In genomic region chr6:133392015-133392414, GRCh38 we compare ENCODE assay signal across 19 cellular contexts.
DNase-seq lines count a peak whose midpoint lies in the region; ATAC-seq, FAIRE-seq and TF ChIP-seq lines count a peak whose summit lies in the region.
"Had no signal": no experiment of that assay in that cellular context is flagged by ENCODE, and none has a peak within 500 bp of the region (broad histone marks: within the 10 kb centered on the region; RNA-seq: fewer than 3 reads in every experiment).

No MANE protein-coding gene starts in this region.

- H3K9me2 ChIP-seq in GM23338 (ENCODE audit: insufficient read depth) = no peaks in the 10 kb centered on the region
- H3K9me2 ChIP-seq: SK-N-SH had no signal

- POLR2A ChIA-PET in A673 (lab: Charles Lee; ENCODE audit: low non-redundant PET) (interaction anchor here (0.6 to 0.7 kb wide), 2 partner anchors 41 to 134 kb away, joined by 5 to 6 read pairs; no protein-coding TSS in a partner anchor), HEK293T (lab: Yijun Ruan, JAX) (no interaction called here)

- no peaks in the 10 kb centered on the region for H3F3A ChIP-seq in GM23338 (replicated peaks; ENCODE audit: low read depth)

- intact Hi-C loops in A673 (cut with micrococcal nuclease; ENCODE audit: unreplicated experiment) = no loop called here

- H3K4me3 Mint-ChIP-seq in GM23338 = no peak overlapping the region
- no peak overlapping the region for H3K4me3 Mint-ChIP-seq in activated naive CD8-positive, alpha-beta T cell treated with anti-CD3 and anti-CD28 coated beads for 36 hours

- H3K27me3 ChIP-seq in A673 (replicated peaks; ENCODE audit: insufficient read depth, low read depth, low read length, poor library complexity) (no peaks in the 10 kb centered on the region), GM23338 (ENCODE audit: insufficient read depth) (no peaks in the 10 kb centered on the region), bronchial epithelial cell (ENCODE audit: control insufficient read depth, insufficient read depth, low read length) (no peaks in the 10 kb centered on the region)

- CTCF ChIA-PET in A673 (lab: Charles Lee) (no interaction called here), HEK293T (lab: Yijun Ruan, JAX) (no interaction called here)

- H3K27me3 Mint-ChIP-seq in GM23338 (ENCODE audit: insufficient read depth, low read depth, poor library complexity) = peaks cover 6% of the 10 kb centered on the region
- H3K27me3 Mint-ChIP-seq in activated naive CD8-positive, alpha-beta T cell treated with anti-CD3 and anti-CD28 coated beads for 36 hours = no peaks in the 10 kb centered on the region

- peak overlapping the region; percentile 25 for H3K4me2 ChIP-seq in GM23338
- H3K4me2 ChIP-seq: SK-N-SH had no signal

- H3K9me3 ChIP-seq in A673 (ENCODE audit: low read depth, low read length, poor library complexity, severe bottlenecking) = no peaks in the 10 kb centered on the region
- H3K9me3 ChIP-seq: SK-N-SH had no signal

- peak overlapping the region; percentile 85; the same call in 1 of the 2 replicates for H2AFZ ChIP-seq in GM23338

- no peak for FAIRE-seq in bronchial epithelial cell (lab: Jason Lieb, UNC)
- FAIRE-seq: A204.1, D721Med had no signal

- H3K4me1 ChIP-seq in A673 (ENCODE audit: insufficient read depth, low read length, poor library complexity, severe bottlenecking) = peaks cover 37% of the 10 kb centered on the region
- H3K4me1 ChIP-seq in GM23338 (ENCODE audit: insufficient read depth) = peaks cover 17% of the 10 kb centered on the region

- no peaks in the 10 kb centered on the region for H3K79me2 ChIP-seq in GM23338 (replicated peaks; ENCODE audit: insufficient read depth)

- peak overlapping the region; percentile 49; the same call in 1 of the 2 replicates for H3K27ac Mint-ChIP-seq in GM23338
- no peak overlapping the region for H3K27ac Mint-ChIP-seq in activated naive CD8-positive, alpha-beta T cell treated with anti-CD3 and anti-CD28 coated beads for 36 hours

- no peaks in the 10 kb centered on the region for H3K36me3 Mint-ChIP-seq in GM23338 (ENCODE audit: low read depth)
- H3K36me3 Mint-ChIP-seq in activated naive CD8-positive, alpha-beta T cell treated with anti-CD3 and anti-CD28 coated beads for 36 hours = no peaks in the 10 kb centered on the region

- BruUV-seq in A673 (replicated peaks; lab: Mats Ljungman, UMichigan) = no TSS peak

- H3K36me3 ChIP-seq in A673 (ENCODE audit: insufficient read depth, low read length, poor library complexity, severe bottlenecking) (no peaks in the 10 kb centered on the region), GM23338 (ENCODE audit: insufficient read depth) (no peaks in the 10 kb centered on the region), bronchial epithelial cell (ENCODE audit: control insufficient read depth, insufficient read depth, low read length) (no peaks in the 10 kb centered on the region)

- H3K4me1 Mint-ChIP-seq in GM23338 = peaks cover 20% of the 10 kb centered on the region
- H3K4me1 Mint-ChIP-seq in activated naive CD8-positive, alpha-beta T cell treated with anti-CD3 and anti-CD28 coated beads for 36 hours = no peaks in the 10 kb centered on the region

- H3K27ac ChIP-seq in A673 (ENCODE audit: low read depth, low read length, poor library complexity, severe bottlenecking) = no peak overlapping the region
- no peak overlapping the region for H3K27ac ChIP-seq in GM23338 (ENCODE audit: low read depth)

- H3K4me3 ChIP-seq in A673 (ENCODE audit: low read depth, low read length, poor library complexity, severe bottlenecking) = no peak overlapping the region
- H3K4me3 ChIP-seq in GM23338 = peak overlapping the region; percentile 2; the same call in 1 of the 2 replicates
- H3K4me3 ChIP-seq in bronchial epithelial cell (ENCODE audit: low read depth, low read length) = no peak overlapping the region

- H4K20me1 ChIP-seq in GM23338 (replicated peaks; ENCODE audit: insufficient read depth) = no peaks in the 10 kb centered on the region

- TF ChIP-seq CTCF in A673 (conservative IDR thresholded peaks at IDR 0.05; ENCODE audit: low read depth, low read length) = no peak
- TF ChIP-seq CTCF in GM23338 (conservative IDR thresholded peaks at IDR 0.05; ENCODE audit: low read depth in 2 of 2) = no peak
- TF ChIP-seq CTCF in bronchial epithelial cell (IDR thresholded peaks at IDR 0.05; ENCODE audit: insufficient read depth, low read length, severe bottlenecking) = no peak

- DNase-seq in A673 (ENCODE audit: low spot score) = peak; percentile 80
- peak; percentile 18 for DNase-seq in GM23338 (ENCODE audit: low spot score)
- peak; percentile 77 for DNase-seq in NCI-H748 (lab: John Stamatoyannopoulos, UW; ENCODE audit: unreplicated experiment)
- DNase-seq in bronchial epithelial cell (ENCODE audit: low read depth) = peak; percentile 48
- DNase-seq in activated naive CD8-positive, alpha-beta T cell treated with anti-CD3 and anti-CD28 coated beads for 36 hours = no peak
- DNase-seq in HEK293T (ENCODE audit: extremely low spot score) = no peak
- DNase-seq: C1 segment of cervical spinal cord, DMS79 treated with DMSO at 0.1 percent for 48 hours, NCI-H1105, NCI-H2029, NCI-H2171 treated with DMSO at 0.1 percent for 48 hours, NCI-H446, NCI-H526 treated with DMSO at 0.1 percent for 48 hours, SHP77 treated with DMSO at 0.1 percent for 48 hours, SK-N-SH had no signal

- H3K9me3 Mint-ChIP-seq in GM23338 = no peaks in the 10 kb centered on the region
- H3K9me3 Mint-ChIP-seq in activated naive CD8-positive, alpha-beta T cell treated with anti-CD3 and anti-CD28 coated beads for 36 hours = no peaks in the 10 kb centered on the region

- no peak; the same call in 2 of the 3 replicates for ATAC-seq in GM23338
- ATAC-seq in GM18502 (IDR thresholded peaks at IDR 0.05; ENCODE audit: poor library complexity, unreplicated experiment) = no peak
- no peak for ATAC-seq in activated CD4-positive, CD25-positive, alpha-beta regulatory T cell treated with anti-CD3 and anti-CD28 coated beads, Interleukin-2, amount 50 U/mL, for 24 hours

TF ChIP-seq in GM23338, 12 proteins besides CTCF, POLR2A, EP300 and RAD21 (continues in another document):
- TF ChIP-seq ZNF114 (CRISPR knock-in tag; IDR thresholded peaks at IDR 0.05) (no peak), CREB1 (CRISPR knock-in tag; IDR thresholded peaks at IDR 0.05; ENCODE audit: low read depth) (no peak), STAT1 (IDR thresholded peaks at IDR 0.05; ENCODE audit: unreplicated experiment) (no peak), JUNB (IDR thresholded peaks at IDR 0.05; ENCODE audit: unreplicated experiment) (no peak), REST (IDR thresholded peaks at IDR 0.05; ENCODE audit: unreplicated experiment) (no peak)

TF ChIP-seq in HEK293T, 16 proteins besides CTCF, POLR2A, EP300 and RAD21:
- TF ChIP-seq FOXK2 (IDR thresholded peaks at IDR 0.05) (no peak), FOXM1 (IDR thresholded peaks at IDR 0.05; ENCODE audit: borderline replicate concordance) (no peak), NFRKB (IDR thresholded peaks at IDR 0.05) (no peak), ARNT (IDR thresholded peaks at IDR 0.05) (no peak), BHLHE40 (IDR thresholded peaks at IDR 0.05; ENCODE audit: borderline replicate concordance) (no peak), HDGF (IDR thresholded peaks at IDR 0.05; ENCODE audit: borderline replicate concordance) (no peak), CTBP1 (IDR thresholded peaks at IDR 0.05; ENCODE audit: borderline replicate concordance) (no peak), PKNOX1 (IDR thresholded peaks at IDR 0.05) (no peak), ZNF384 (IDR thresholded peaks at IDR 0.05) (no peak), SP1 (IDR thresholded peaks at IDR 0.05) (no peak), FOXA1 (IDR thresholded peaks at IDR 0.05) (no peak), TARDBP (IDR thresholded peaks at IDR 0.05) (no peak), L3MBTL2 (conservative IDR thresholded peaks at IDR 0.05) (no peak), LEF1 (IDR thresholded peaks at IDR 0.05; ENCODE audit: borderline replicate concordance) (no peak), SUZ12 (IDR thresholded peaks at IDR 0.05) (no peak), ELF4 (IDR thresholded peaks at IDR 0.05) (no peak)

Comparison
In these comparisons a context has a peak if more than half of its experiments do, and no peak if none do; other contexts are left out.
1. DNase-seq: peak in A673 (single experiment), GM23338 (single experiment), NCI-H748 (single experiment) and bronchial epithelial cell (single experiment); none in activated naive CD8-positive, alpha-beta T cell treated with anti-CD3 and anti-CD28 coated beads for 36 hours (single experiment) and HEK293T (single experiment).